1 cellular context compared by ENCODE assay signal in the genomic region with DNA sequence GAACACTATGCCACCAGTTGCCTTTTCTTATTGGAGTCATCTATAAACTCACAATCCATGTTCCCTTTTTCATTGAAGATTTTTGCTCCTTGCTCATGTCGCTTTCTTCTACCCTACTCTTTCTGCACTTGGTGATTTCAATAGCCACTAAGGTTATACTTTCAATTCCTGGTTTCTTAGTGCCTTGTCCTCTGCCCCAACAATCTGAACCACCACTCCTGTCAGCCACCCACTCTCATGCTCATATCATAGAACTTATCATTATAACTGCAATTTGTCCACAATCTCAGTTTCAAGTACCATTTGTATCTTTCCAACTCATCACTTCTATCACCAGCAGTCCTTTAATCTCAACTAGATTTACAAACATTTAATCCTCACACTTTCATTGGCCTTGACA.
TF ChIP-seq lines count a peak whose summit lies in the region.

No MANE protein-coding gene starts in this region.

TF ChIP-seq in GM12878, 131 proteins besides CTCF, POLR2A, EP300 and RAD21 (continued from another document):
- TF ChIP-seq, protein P1, sequence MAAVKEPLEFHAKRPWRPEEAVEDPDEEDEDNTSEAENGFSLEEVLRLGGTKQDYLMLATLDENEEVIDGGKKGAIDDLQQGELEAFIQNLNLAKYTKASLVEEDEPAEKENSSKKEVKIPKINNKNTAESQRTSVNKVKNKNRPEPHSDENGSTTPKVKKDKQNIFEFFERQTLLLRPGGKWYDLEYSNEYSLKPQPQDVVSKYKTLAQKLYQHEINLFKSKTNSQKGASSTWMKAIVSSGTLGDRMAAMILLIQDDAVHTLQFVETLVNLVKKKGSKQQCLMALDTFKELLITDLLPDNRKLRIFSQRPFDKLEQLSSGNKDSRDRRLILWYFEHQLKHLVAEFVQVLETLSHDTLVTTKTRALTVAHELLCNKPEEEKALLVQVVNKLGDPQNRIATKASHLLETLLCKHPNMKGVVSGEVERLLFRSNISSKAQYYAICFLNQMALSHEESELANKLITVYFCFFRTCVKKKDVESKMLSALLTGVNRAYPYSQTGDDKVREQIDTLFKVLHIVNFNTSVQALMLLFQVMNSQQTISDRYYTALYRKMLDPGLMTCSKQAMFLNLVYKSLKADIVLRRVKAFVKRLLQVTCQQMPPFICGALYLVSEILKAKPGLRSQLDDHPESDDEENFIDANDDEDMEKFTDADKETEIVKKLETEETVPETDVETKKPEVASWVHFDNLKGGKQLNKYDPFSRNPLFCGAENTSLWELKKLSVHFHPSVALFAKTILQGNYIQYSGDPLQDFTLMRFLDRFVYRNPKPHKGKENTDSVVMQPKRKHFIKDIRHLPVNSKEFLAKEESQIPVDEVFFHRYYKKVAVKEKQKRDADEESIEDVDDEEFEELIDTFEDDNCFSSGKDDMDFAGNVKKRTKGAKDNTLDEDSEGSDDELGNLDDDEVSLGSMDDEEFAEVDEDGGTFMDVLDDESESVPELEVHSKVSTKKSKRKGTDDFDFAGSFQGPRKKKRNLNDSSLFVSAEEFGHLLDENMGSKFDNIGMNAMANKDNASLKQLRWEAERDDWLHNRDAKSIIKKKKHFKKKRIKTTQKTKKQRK (IDR thresholded peaks at IDR 0.05; ENCODE audit: low read depth, low read length): no peak
- TF ChIP-seq IKZF2 (IDR thresholded peaks at IDR 0.05) (peak; percentile 34 to 57; a peak in 2 of 4 replicates), RELB (IDR thresholded peaks at IDR 0.05; ENCODE audit: low read depth) (0 out of 2 replicates have a peak, but pooled peaks have one; percentile 24), KAT2A (conservative IDR thresholded peaks at IDR 0.05; ENCODE audit: control insufficient read depth, low read depth, low read length) (no peak), ZNF274 (IDR thresholded peaks at IDR 0.05; ENCODE audit: insufficient read depth, insufficient read length) (no peak), SIX5 (IDR thresholded peaks at IDR 0.05; ENCODE audit: low read depth, low read length, severe bottlenecking) (no peak), BCL11A (IDR thresholded peaks at IDR 0.05; ENCODE audit: low read depth, low read length) (peak; percentile 44; the same call in 1 of the 2 replicates), MTA2 (IDR thresholded peaks at IDR 0.05; ENCODE audit: low read depth) (peak; percentile 37; the same call in 1 of the 2 replicates), IRF4 (IDR thresholded peaks at IDR 0.05; ENCODE audit: low read depth, low read length) (0 out of 2 replicates have a peak, but pooled peaks have one; percentile 16), ZNF622 (IDR thresholded peaks at IDR 0.05) (no peak), IRF3 (IDR thresholded peaks at IDR 0.05) (no peak), EED (IDR thresholded peaks at IDR 0.05; ENCODE audit: low read depth) (0 out of 2 replicates have a peak, but pooled peaks have one; percentile 27), SREBF2 (IDR thresholded peaks at IDR 0.05; ENCODE audit: low read length) (no peak), CBFB (IDR thresholded peaks at IDR 0.05; ENCODE audit: low read depth) (no peak), HDGF (IDR thresholded peaks at IDR 0.05) (no peak), SP1 (IDR thresholded peaks at IDR 0.05; ENCODE audit: low read depth, low read length) (no peak), USF1 (IDR thresholded peaks at IDR 0.05; ENCODE audit: borderline replicate concordance, extremely low read length, insufficient read depth, low read depth, low read length) (no peak), RELA (IDR thresholded peaks at IDR 0.05; ENCODE audit: borderline replicate concordance, partially characterized antibody) (no peak), JUNB (IDR thresholded peaks at IDR 0.05) (0 out of 2 replicates have a peak, but pooled peaks have one; percentile 23), NFIC (IDR thresholded peaks at IDR 0.05; ENCODE audit: low read depth, low read length) (no peak; the same call in 1 of the 2 replicates), BCLAF1 (IDR thresholded peaks at IDR 0.05) (no peak)
- TF ChIP-seq, protein P2, sequence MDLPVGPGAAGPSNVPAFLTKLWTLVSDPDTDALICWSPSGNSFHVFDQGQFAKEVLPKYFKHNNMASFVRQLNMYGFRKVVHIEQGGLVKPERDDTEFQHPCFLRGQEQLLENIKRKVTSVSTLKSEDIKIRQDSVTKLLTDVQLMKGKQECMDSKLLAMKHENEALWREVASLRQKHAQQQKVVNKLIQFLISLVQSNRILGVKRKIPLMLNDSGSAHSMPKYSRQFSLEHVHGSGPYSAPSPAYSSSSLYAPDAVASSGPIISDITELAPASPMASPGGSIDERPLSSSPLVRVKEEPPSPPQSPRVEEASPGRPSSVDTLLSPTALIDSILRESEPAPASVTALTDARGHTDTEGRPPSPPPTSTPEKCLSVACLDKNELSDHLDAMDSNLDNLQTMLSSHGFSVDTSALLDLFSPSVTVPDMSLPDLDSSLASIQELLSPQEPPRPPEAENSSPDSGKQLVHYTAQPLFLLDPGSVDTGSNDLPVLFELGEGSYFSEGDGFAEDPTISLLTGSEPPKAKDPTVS (IDR thresholded peaks at IDR 0.05; ENCODE audit: low read depth, low read length): no peak
- TF ChIP-seq, protein P3, sequence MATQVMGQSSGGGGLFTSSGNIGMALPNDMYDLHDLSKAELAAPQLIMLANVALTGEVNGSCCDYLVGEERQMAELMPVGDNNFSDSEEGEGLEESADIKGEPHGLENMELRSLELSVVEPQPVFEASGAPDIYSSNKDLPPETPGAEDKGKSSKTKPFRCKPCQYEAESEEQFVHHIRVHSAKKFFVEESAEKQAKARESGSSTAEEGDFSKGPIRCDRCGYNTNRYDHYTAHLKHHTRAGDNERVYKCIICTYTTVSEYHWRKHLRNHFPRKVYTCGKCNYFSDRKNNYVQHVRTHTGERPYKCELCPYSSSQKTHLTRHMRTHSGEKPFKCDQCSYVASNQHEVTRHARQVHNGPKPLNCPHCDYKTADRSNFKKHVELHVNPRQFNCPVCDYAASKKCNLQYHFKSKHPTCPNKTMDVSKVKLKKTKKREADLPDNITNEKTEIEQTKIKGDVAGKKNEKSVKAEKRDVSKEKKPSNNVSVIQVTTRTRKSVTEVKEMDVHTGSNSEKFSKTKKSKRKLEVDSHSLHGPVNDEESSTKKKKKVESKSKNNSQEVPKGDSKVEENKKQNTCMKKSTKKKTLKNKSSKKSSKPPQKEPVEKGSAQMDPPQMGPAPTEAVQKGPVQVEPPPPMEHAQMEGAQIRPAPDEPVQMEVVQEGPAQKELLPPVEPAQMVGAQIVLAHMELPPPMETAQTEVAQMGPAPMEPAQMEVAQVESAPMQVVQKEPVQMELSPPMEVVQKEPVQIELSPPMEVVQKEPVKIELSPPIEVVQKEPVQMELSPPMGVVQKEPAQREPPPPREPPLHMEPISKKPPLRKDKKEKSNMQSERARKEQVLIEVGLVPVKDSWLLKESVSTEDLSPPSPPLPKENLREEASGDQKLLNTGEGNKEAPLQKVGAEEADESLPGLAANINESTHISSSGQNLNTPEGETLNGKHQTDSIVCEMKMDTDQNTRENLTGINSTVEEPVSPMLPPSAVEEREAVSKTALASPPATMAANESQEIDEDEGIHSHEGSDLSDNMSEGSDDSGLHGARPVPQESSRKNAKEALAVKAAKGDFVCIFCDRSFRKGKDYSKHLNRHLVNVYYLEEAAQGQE (IDR thresholded peaks at IDR 0.05; ENCODE audit: low read depth, low read length): no peak
- TF ChIP-seq, protein P4, sequence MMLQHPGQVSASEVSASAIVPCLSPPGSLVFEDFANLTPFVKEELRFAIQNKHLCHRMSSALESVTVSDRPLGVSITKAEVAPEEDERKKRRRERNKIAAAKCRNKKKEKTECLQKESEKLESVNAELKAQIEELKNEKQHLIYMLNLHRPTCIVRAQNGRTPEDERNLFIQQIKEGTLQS (IDR thresholded peaks at IDR 0.05; ENCODE audit: borderline replicate concordance, extremely low read depth, low read depth, low read length): no peak
- TF ChIP-seq, protein P5, sequence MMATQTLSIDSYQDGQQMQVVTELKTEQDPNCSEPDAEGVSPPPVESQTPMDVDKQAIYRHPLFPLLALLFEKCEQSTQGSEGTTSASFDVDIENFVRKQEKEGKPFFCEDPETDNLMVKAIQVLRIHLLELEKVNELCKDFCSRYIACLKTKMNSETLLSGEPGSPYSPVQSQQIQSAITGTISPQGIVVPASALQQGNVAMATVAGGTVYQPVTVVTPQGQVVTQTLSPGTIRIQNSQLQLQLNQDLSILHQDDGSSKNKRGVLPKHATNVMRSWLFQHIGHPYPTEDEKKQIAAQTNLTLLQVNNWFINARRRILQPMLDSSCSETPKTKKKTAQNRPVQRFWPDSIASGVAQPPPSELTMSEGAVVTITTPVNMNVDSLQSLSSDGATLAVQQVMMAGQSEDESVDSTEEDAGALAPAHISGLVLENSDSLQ (IDR thresholded peaks at IDR 0.05): peak; percentile 40; the same call in 1 of the 2 replicates
- TF ChIP-seq, protein P6, sequence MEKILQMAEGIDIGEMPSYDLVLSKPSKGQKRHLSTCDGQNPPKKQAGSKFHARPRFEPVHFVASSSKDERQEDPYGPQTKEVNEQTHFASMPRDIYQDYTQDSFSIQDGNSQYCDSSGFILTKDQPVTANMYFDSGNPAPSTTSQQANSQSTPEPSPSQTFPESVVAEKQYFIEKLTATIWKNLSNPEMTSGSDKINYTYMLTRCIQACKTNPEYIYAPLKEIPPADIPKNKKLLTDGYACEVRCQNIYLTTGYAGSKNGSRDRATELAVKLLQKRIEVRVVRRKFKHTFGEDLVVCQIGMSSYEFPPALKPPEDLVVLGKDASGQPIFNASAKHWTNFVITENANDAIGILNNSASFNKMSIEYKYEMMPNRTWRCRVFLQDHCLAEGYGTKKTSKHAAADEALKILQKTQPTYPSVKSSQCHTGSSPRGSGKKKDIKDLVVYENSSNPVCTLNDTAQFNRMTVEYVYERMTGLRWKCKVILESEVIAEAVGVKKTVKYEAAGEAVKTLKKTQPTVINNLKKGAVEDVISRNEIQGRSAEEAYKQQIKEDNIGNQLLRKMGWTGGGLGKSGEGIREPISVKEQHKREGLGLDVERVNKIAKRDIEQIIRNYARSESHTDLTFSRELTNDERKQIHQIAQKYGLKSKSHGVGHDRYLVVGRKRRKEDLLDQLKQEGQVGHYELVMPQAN (conservative IDR thresholded peaks at IDR 0.05): no peak
